In the genomic region with DNA sequence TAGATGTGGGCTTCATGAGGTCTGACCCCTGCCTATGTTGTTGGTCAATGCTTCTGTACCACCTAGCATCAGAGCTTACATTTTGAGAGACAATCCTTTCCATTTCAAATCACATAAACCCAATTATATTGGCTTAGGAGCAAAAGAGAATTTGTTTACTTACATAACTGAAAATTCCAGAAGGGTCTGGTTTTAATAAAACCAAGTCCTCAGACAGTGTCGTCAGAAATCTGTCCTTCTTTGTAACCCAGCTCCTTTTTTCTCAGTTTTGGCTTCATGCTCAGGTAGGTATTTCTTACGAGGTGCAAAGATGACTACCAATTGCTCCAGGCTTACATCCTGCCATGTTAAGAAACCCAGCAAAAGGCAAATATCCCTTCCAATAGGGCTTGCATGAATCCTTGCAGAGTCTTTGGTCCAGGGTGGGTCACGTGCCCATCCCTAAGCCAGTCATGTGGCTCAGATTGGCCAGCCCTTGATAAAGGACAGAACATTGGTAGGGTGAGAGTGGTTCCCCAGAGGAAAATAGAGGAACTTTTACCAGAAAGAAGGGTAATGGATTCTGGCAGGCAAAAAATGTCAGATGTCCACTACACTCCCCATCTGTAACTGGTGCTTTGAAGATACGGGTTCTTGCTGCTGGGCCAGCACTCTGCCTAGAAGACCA, we compare ENCODE assay signal across 2 cellular contexts.
TF ChIP-seq lines count a peak whose summit lies in the region.

No MANE protein-coding gene starts in this region.

TF ChIP-seq in IMR-90, 13 proteins besides CTCF, POLR2A, EP300 and RAD21:
- TF ChIP-seq MXI1 (IDR thresholded peaks at IDR 0.05; ENCODE audit: borderline replicate concordance, low read depth, low read length) (no peak), RCOR1 (IDR thresholded peaks at IDR 0.05; ENCODE audit: insufficient replicate concordance, low read length) (no peak), BHLHE40 (IDR thresholded peaks at IDR 0.05; ENCODE audit: low read depth, low read length) (no peak)
TF ChIP-seq in IMR-90: peak in this region for 0.

TF ChIP-seq in K562, 482 proteins besides CTCF, POLR2A, EP300 and RAD21:
- TF ChIP-seq, protein P1, sequence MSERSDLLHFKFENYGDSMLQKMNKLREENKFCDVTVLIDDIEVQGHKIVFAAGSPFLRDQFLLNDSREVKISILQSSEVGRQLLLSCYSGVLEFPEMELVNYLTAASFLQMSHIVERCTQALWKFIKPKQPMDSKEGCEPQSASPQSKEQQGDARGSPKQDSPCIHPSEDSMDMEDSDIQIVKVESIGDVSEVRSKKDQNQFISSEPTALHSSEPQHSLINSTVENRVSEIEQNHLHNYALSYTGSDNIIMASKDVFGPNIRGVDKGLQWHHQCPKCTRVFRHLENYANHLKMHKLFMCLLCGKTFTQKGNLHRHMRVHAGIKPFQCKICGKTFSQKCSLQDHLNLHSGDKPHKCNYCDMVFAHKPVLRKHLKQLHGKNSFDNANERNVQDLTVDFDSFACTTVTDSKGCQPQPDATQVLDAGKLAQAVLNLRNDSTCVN (CRISPR knock-in tag; IDR thresholded peaks at IDR 0.05): no peak
- TF ChIP-seq MAFF (IDR thresholded peaks at IDR 0.05; ENCODE audit: low read length) (no peak), CBFA2T2 (conservative IDR thresholded peaks at IDR 0.05) (peak; percentile 22; the same call in 1 of the 2 replicates), ZNF41 (CRISPR knock-in tag; conservative IDR thresholded peaks at IDR 0.05) (no peak), ZNF436 (CRISPR knock-in tag; IDR thresholded peaks at IDR 0.05) (no peak), ZC3H8 (IDR thresholded peaks at IDR 0.05) (no peak), BDP1 (IDR thresholded peaks at IDR 0.05; ENCODE audit: insufficient read depth, insufficient read length) (no peak), RAD51 (IDR thresholded peaks at IDR 0.05; ENCODE audit: borderline replicate concordance, low read depth) (peak; percentile 81), NFIC (IDR thresholded peaks at IDR 0.05) (no peak), ILF3 (IDR thresholded peaks at IDR 0.05; ENCODE audit: borderline replicate concordance) (no peak), ZNF134 (CRISPR knock-in tag; conservative IDR thresholded peaks at IDR 0.05) (no peak)
- TF ChIP-seq, protein P2, sequence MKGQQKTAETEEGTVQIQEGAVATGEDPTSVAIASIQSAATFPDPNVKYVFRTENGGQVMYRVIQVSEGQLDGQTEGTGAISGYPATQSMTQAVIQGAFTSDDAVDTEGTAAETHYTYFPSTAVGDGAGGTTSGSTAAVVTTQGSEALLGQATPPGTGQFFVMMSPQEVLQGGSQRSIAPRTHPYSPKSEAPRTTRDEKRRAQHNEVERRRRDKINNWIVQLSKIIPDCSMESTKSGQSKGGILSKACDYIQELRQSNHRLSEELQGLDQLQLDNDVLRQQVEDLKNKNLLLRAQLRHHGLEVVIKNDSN (CRISPR knock-in tag; IDR thresholded peaks at IDR 0.05): peak; percentile 82
- TF ChIP-seq, protein P3, sequence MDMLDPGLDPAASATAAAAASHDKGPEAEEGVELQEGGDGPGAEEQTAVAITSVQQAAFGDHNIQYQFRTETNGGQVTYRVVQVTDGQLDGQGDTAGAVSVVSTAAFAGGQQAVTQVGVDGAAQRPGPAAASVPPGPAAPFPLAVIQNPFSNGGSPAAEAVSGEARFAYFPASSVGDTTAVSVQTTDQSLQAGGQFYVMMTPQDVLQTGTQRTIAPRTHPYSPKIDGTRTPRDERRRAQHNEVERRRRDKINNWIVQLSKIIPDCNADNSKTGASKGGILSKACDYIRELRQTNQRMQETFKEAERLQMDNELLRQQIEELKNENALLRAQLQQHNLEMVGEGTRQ (CRISPR knock-in tag; IDR thresholded peaks at IDR 0.05): peak; percentile 84
- TF ChIP-seq, protein P4, sequence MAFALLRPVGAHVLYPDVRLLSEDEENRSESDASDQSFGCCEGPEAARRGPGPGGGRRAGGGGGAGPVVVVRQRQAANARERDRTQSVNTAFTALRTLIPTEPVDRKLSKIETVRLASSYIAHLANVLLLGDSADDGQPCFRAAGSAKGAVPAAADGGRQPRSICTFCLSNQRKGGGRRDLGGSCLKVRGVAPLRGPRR (CRISPR knock-in tag; IDR thresholded peaks at IDR 0.05): no peak
- TF ChIP-seq, protein P5, sequence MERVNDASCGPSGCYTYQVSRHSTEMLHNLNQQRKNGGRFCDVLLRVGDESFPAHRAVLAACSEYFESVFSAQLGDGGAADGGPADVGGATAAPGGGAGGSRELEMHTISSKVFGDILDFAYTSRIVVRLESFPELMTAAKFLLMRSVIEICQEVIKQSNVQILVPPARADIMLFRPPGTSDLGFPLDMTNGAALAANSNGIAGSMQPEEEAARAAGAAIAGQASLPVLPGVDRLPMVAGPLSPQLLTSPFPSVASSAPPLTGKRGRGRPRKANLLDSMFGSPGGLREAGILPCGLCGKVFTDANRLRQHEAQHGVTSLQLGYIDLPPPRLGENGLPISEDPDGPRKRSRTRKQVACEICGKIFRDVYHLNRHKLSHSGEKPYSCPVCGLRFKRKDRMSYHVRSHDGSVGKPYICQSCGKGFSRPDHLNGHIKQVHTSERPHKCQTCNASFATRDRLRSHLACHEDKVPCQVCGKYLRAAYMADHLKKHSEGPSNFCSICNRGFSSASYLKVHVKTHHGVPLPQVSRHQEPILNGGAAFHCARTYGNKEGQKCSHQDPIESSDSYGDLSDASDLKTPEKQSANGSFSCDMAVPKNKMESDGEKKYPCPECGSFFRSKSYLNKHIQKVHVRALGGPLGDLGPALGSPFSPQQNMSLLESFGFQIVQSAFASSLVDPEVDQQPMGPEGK (CRISPR knock-in tag; IDR thresholded peaks at IDR 0.05; ENCODE audit: borderline replicate concordance): no peak
- TF ChIP-seq, protein P6, sequence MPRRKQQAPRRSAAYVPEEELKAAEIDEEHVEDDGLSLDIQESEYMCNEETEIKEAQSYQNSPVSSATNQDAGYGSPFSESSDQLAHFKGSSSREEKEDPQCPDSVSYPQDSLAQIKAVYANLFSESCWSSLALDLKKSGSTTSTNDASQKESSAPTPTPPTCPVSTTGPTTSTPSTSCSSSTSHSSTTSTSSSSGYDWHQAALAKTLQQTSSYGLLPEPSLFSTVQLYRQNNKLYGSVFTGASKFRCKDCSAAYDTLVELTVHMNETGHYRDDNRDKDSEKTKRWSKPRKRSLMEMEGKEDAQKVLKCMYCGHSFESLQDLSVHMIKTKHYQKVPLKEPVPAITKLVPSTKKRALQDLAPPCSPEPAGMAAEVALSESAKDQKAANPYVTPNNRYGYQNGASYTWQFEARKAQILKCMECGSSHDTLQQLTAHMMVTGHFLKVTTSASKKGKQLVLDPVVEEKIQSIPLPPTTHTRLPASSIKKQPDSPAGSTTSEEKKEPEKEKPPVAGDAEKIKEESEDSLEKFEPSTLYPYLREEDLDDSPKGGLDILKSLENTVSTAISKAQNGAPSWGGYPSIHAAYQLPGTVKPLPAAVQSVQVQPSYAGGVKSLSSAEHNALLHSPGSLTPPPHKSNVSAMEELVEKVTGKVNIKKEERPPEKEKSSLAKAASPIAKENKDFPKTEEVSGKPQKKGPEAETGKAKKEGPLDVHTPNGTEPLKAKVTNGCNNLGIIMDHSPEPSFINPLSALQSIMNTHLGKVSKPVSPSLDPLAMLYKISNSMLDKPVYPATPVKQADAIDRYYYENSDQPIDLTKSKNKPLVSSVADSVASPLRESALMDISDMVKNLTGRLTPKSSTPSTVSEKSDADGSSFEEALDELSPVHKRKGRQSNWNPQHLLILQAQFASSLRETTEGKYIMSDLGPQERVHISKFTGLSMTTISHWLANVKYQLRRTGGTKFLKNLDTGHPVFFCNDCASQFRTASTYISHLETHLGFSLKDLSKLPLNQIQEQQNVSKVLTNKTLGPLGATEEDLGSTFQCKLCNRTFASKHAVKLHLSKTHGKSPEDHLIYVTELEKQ (CRISPR knock-in tag; IDR thresholded peaks at IDR 0.05): no peak
